22 cellular contexts compared by ENCODE assay signal in genomic region chr10:26824015-26824690, GRCh38. TPM values are rescaled to one million over a fixed set of nuclear protein-coding genes. Genes with fewer than 3 reads are reported as not detected.
DNase-seq lines count a peak whose midpoint lies in the region; ATAC-seq, FAIRE-seq and TF ChIP-seq lines count a peak whose summit lies in the region.
"Had no signal": no experiment of that assay in that cellular context is flagged by ENCODE, and none has a peak within 500 bp of the region (broad histone marks: within the 10 kb centered on the region; RNA-seq: fewer than 3 reads in every experiment).

No MANE protein-coding gene starts in this region.

- H2AFZ ChIP-seq in osteoblast (ENCODE audit: low read length): no peak overlapping the region

- H3K4me3 ChIP-seq in osteoblast (ENCODE audit: insufficient read depth, low read length) (no peak overlapping the region), suprapubic skin (no peak overlapping the region)
- H3K4me3 ChIP-seq: BLaER1, Peyer's patch had no signal

- peaks cover 8% of the 10 kb centered on the region for H4K20me1 ChIP-seq in osteoblast (ENCODE audit: insufficient read depth, low read length)

- DNase-seq in activated naive CD4-positive, alpha-beta T cell treated with anti-CD3 and anti-CD28 coated beads, Interleukin-2, amount 50 U/mL, for 72 hours (ENCODE audit: low spot score in 2 of 2): no peak
- no peak for DNase-seq in activated naive CD4-positive, alpha-beta T cell treated with anti-CD3 and anti-CD28 coated beads, Interleukin-2, amount 50 U/mL, for 16 hours
- DNase-seq in GM18507 (ENCODE audit: extremely low spot score, insufficient read length, low read depth) (no peak), osteoblast (ENCODE audit: insufficient read length, low spot score, missing footprints) (peak; percentile 30), cerebellar nuclear complex (lab: John Stamatoyannopoulos, UW) (no peak), suprapubic skin (ENCODE audit: low spot score in 2 of 2) (no peak)
- DNase-seq in central memory CD8-positive, alpha-beta T cell (ENCODE audit: low spot score in 2 of 2): no peak
- no peak for DNase-seq in effector CD8-positive, alpha-beta T cell (lab: John Stamatoyannopoulos, UW)
- DNase-seq: activated CD4-positive, alpha-beta T cell treated with anti-CD3 and anti-CD28 coated beads for 4 hours; activated naive CD4-positive, alpha-beta T cell treated with Interleukin-2 at 50 U/mL for 16 hours; DMS79 treated with DMSO at 0.1 percent for 48 hours; GDM1; GOT3; hippocampal formation; left colon; Peyer's patch; right cardiac atrium; SHP77; stimulated activated CD4-positive, alpha-beta T cell treated with anti-CD3 and anti-CD28 coated beads, Interleukin-1b, Interleukin-23, amount 100 ng/mL, for 48 hours; trophoblast cell had no signal

- H3K4me2 ChIP-seq in osteoblast (ENCODE audit: insufficient read depth, low read length): no peak overlapping the region
- H3K4me2 ChIP-seq: BLaER1 had no signal

- peak; percentile 11 to 47 for ATAC-seq in activated naive CD4-positive, alpha-beta T cell treated with anti-CD3 and anti-CD28 coated beads, Interleukin-2, amount 50 U/mL, for 72 hours
- ATAC-seq in central memory CD8-positive, alpha-beta T cell (replicated peaks; ENCODE audit: extremely low read depth, poor library complexity, severe bottlenecking): no peak
- ATAC-seq: left colon, right cardiac atrium had no signal

- H3K27ac ChIP-seq in osteoblast (ENCODE audit: low read depth, low read length): no peak overlapping the region
- H3K27ac ChIP-seq in suprapubic skin: no peak overlapping the region
- H3K27ac ChIP-seq: BLaER1, Peyer's patch had no signal

- TF ChIP-seq CTCF in osteoblast (IDR thresholded peaks at IDR 0.05; ENCODE audit: extremely low read depth, low read depth, low read length): no peak
- no peak for TF ChIP-seq CTCF in suprapubic skin (IDR thresholded peaks at IDR 0.05)

- H3K36me3 Mint-ChIP-seq in activated naive CD4-positive, alpha-beta T cell treated with anti-CD3 and anti-CD28 coated beads, Interleukin-2, amount 50 U/mL, for 72 hours: peaks cover 0 to 19% of the 10 kb centered on the region in 2 donors
- H3K36me3 Mint-ChIP-seq in central memory CD8-positive, alpha-beta T cell (ENCODE audit: insufficient read depth): peaks cover 32% of the 10 kb centered on the region

- H3K4me1 Mint-ChIP-seq in central memory CD8-positive, alpha-beta T cell: peaks cover 66% of the 10 kb centered on the region

- no peaks in the 10 kb centered on the region for H3K9me3 Mint-ChIP-seq in activated naive CD4-positive, alpha-beta T cell treated with anti-CD3 and anti-CD28 coated beads, Interleukin-2, amount 50 U/mL, for 72 hours
- no peaks in the 10 kb centered on the region for H3K9me3 Mint-ChIP-seq in central memory CD8-positive, alpha-beta T cell
- H3K9me3 Mint-ChIP-seq: T-helper 2 cell treated with Interferon-gamma antibody and Interleukin-4, amounts not matched to agents 5 μg/mL and 100 μg/mL, for 36 hours had no signal

- H3K27me3 Mint-ChIP-seq in central memory CD8-positive, alpha-beta T cell: no peaks in the 10 kb centered on the region

- H3K27me3 ChIP-seq in osteoblast (ENCODE audit: insufficient read depth, low read length): no peaks in the 10 kb centered on the region
- no peaks in the 10 kb centered on the region for H3K27me3 ChIP-seq in suprapubic skin
- H3K27me3 ChIP-seq: BLaER1, Peyer's patch had no signal

- peaks cover 4% of the 10 kb centered on the region for H3K36me3 ChIP-seq in osteoblast (ENCODE audit: insufficient read depth, low read length)
- peaks cover 2% of the 10 kb centered on the region for H3K36me3 ChIP-seq in suprapubic skin

- peaks cover 78% of the 10 kb centered on the region for H3K79me2 ChIP-seq in osteoblast (ENCODE audit: insufficient read depth, low read length)

- WGBS in suprapubic skin: 94% methylated on average over 1 of the region's 1 CpG

- no peak for TF ChIP-seq EP300 in suprapubic skin (IDR thresholded peaks at IDR 0.05)

- H3K9me3 ChIP-seq in osteoblast (ENCODE audit: low read depth, low read length): no peaks in the 10 kb centered on the region
- H3K9me3 ChIP-seq in suprapubic skin: no peaks in the 10 kb centered on the region
- H3K9me3 ChIP-seq: Peyer's patch had no signal

- TF ChIP-seq POLR2A in suprapubic skin (IDR thresholded peaks at IDR 0.05): no peak

- H3K4me1 ChIP-seq in osteoblast (ENCODE audit: insufficient read depth, low read length) (no peaks in the 10 kb centered on the region), suprapubic skin (no peaks in the 10 kb centered on the region)
- H3K4me1 ChIP-seq: Peyer's patch had no signal

- H3K4me3 Mint-ChIP-seq in central memory CD8-positive, alpha-beta T cell: no peak overlapping the region
- H3K4me3 Mint-ChIP-seq: T-helper 2 cell treated with Interferon-gamma antibody and Interleukin-4, amounts not matched to agents 5 μg/mL and 100 μg/mL, for 36 hours had no signal

- FAIRE-seq in GM18507 (lab: Jason Lieb, UNC): peak; percentile 39

- H3K27ac Mint-ChIP-seq in activated naive CD4-positive, alpha-beta T cell treated with anti-CD3 and anti-CD28 coated beads, Interleukin-2, amount 50 U/mL, for 72 hours: peak overlapping the region in 1 of 2 donors; percentile 38
- peak overlapping the region; percentile 7 for H3K27ac Mint-ChIP-seq in central memory CD8-positive, alpha-beta T cell (ENCODE audit: low read depth)
- H3K27ac Mint-ChIP-seq: T-helper 2 cell treated with Interferon-gamma antibody and Interleukin-4, amounts not matched to agents 5 μg/mL and 100 μg/mL, for 36 hours had no signal

RNA-seq across cellular contexts. Expression of gene ABI1, which starts 36.6 kb away (rescaled TPM):
- 10 to 100 TPM; 38.3 to 51.4 TPM for total RNA-seq in activated naive CD4-positive, alpha-beta T cell treated with anti-CD3 and anti-CD28 coated beads, Interleukin-2, amount 50 U/mL, for 72 hours
- 71.7 and 76.9 TPM in 2 replicates for total RNA-seq in osteoblast
- 10 to 100 TPM; 62.9 to 78.8 (median 71.8) TPM for total RNA-seq in suprapubic skin
